In the genomic region with DNA sequence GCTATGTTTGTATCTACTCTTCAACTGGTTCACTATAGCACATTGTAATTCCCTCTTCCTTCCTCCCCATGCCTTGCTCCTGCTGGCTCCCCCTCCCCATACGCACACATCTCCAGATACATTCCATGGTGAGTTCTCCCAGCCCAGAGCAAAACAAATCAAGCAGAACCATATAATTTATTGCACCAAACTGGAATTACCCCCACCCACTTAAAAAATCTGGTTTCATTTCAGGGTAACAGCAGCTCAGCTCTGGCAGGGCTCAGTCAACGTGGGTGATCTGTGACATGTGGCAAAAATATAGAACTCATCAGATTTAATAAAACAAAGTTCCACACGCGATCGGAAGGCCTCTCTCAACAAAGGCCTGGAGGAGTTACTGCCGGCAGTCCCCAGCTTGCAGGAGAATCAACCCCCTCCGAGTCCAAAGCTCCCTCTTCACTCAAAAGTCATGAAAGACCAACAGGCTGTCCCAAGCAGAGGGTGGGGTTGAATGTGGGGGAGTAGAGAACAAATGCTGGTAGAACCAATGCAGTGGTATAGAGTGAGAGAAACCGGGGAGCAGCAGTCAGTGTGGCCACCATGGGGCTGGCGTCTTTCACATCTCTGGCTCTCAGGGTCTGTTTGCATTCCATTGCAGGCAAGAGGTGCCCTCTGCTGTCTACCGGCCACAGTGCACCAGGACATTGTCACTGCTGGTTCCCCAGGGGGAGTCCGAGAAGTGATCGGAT, we compare ENCODE assay signal across 1 cellular context.
TF ChIP-seq lines count a peak whose summit lies in the region.

No MANE protein-coding gene starts in this region.

TF ChIP-seq in HEK293, 187 proteins besides CTCF, POLR2A, EP300 and RAD21 (continued from another document and continues in another):
- TF ChIP-seq INSM2 (tag by site-specific recombination; IDR thresholded peaks at IDR 0.05): no peak
- no peak for TF ChIP-seq TCF7L2 (IDR thresholded peaks at IDR 0.05; ENCODE audit: borderline replicate concordance, low read depth, low read length)
- TF ChIP-seq MZF1 (tag by site-specific recombination; IDR thresholded peaks at IDR 0.05; ENCODE audit: borderline replicate concordance): peak; percentile 34; the same call in 1 of the 2 replicates
- peak; percentile 47; the same call in 1 of the 2 replicates for TF ChIP-seq ZNF561 (tag by site-specific recombination; IDR thresholded peaks at IDR 0.05; ENCODE audit: borderline replicate concordance)
- no peak for TF ChIP-seq ZSCAN18 (tag by site-specific recombination; IDR thresholded peaks at IDR 0.05)
- no peak for TF ChIP-seq ZNF473 (tag by site-specific recombination; IDR thresholded peaks at IDR 0.05)
- no peak for TF ChIP-seq ZNF121 (tag by site-specific recombination; IDR thresholded peaks at IDR 0.05)
- no peak for TF ChIP-seq ZNF324 (tag by site-specific recombination; IDR thresholded peaks at IDR 0.05)
- no peak for TF ChIP-seq ZNF521 (tag by site-specific recombination; IDR thresholded peaks at IDR 0.05)
- no peak for TF ChIP-seq ZNF350 (tag by site-specific recombination; IDR thresholded peaks at IDR 0.05)
- TF ChIP-seq, protein P1, sequence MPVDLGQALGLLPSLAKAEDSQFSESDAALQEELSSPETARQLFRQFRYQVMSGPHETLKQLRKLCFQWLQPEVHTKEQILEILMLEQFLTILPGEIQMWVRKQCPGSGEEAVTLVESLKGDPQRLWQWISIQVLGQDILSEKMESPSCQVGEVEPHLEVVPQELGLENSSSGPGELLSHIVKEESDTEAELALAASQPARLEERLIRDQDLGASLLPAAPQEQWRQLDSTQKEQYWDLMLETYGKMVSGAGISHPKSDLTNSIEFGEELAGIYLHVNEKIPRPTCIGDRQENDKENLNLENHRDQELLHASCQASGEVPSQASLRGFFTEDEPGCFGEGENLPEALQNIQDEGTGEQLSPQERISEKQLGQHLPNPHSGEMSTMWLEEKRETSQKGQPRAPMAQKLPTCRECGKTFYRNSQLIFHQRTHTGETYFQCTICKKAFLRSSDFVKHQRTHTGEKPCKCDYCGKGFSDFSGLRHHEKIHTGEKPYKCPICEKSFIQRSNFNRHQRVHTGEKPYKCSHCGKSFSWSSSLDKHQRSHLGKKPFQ (tag by site-specific recombination; IDR thresholded peaks at IDR 0.05): no peak
- peak; percentile 69 for TF ChIP-seq ZBTB20 (tag by site-specific recombination; IDR thresholded peaks at IDR 0.05)
- peak; percentile 77 for TF ChIP-seq ZNF623 (tag by site-specific recombination; IDR thresholded peaks at IDR 0.05)
- no peak for TF ChIP-seq ZNF146 (tag by site-specific recombination; IDR thresholded peaks at IDR 0.05)
- 0 out of 2 replicates have a peak, but pooled peaks have one; percentile 6 for TF ChIP-seq PATZ1 (tag by site-specific recombination; IDR thresholded peaks at IDR 0.05)
- TF ChIP-seq REPIN1 (tag by site-specific recombination; IDR thresholded peaks at IDR 0.05; ENCODE audit: low read depth): peak; percentile 33; the same call in 1 of the 2 replicates
- no peak for TF ChIP-seq OSR2 (tag by site-specific recombination; IDR thresholded peaks at IDR 0.05)
- no peak for TF ChIP-seq ZNF449 (tag by site-specific recombination; IDR thresholded peaks at IDR 0.05)
- TF ChIP-seq TRIM28 (IDR thresholded peaks at IDR 0.05; ENCODE audit: borderline replicate concordance, low read length): peak; percentile 87
- no peak for TF ChIP-seq OVOL3 (tag by site-specific recombination; IDR thresholded peaks at IDR 0.05)
- TF ChIP-seq, protein P2, sequence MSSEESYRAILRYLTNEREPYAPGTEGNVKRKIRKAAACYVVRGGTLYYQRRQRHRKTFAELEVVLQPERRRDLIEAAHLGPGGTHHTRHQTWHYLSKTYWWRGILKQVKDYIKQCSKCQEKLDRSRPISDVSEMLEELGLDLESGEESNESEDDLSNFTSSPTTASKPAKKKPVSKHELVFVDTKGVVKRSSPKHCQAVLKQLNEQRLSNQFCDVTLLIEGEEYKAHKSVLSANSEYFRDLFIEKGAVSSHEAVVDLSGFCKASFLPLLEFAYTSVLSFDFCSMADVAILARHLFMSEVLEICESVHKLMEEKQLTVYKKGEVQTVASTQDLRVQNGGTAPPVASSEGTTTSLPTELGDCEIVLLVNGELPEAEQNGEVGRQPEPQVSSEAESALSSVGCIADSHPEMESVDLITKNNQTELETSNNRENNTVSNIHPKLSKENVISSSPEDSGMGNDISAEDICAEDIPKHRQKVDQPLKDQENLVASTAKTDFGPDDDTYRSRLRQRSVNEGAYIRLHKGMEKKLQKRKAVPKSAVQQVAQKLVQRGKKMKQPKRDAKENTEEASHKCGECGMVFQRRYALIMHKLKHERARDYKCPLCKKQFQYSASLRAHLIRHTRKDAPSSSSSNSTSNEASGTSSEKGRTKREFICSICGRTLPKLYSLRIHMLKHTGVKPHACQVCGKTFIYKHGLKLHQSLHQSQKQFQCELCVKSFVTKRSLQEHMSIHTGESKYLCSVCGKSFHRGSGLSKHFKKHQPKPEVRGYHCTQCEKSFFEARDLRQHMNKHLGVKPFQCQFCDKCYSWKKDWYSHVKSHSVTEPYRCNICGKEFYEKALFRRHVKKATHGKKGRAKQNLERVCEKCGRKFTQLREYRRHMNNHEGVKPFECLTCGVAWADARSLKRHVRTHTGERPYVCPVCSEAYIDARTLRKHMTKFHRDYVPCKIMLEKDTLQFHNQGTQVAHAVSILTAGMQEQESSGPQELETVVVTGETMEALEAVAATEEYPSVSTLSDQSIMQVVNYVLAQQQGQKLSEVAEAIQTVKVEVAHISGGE (tag by site-specific recombination; conservative IDR thresholded peaks at IDR 0.05; ENCODE audit: low read depth): no peak; the same call in 1 of the 2 replicates
- TF ChIP-seq ZFP3 (tag by site-specific recombination; IDR thresholded peaks at IDR 0.05; ENCODE audit: low read depth): no peak
- TF ChIP-seq ZNF830 (tag by site-specific recombination; IDR thresholded peaks at IDR 0.05; ENCODE audit: low read depth): no peak
- no peak for TF ChIP-seq ZBTB7A (tag by site-specific recombination; IDR thresholded peaks at IDR 0.05; ENCODE audit: low read depth)
- peak; percentile 72 for TF ChIP-seq ZNF2 (tag by site-specific recombination; IDR thresholded peaks at IDR 0.05)
- TF ChIP-seq ZNF221 (tag by site-specific recombination; IDR thresholded peaks at IDR 0.05; ENCODE audit: borderline replicate concordance): no peak
- TF ChIP-seq ZNF433 (tag by site-specific recombination; IDR thresholded peaks at IDR 0.05; ENCODE audit: low read depth): no peak
- TF ChIP-seq ZNF501 (tag by site-specific recombination; IDR thresholded peaks at IDR 0.05): no peak; the same call in 1 of the 2 replicates
- TF ChIP-seq ZNF837 (tag by site-specific recombination; IDR thresholded peaks at IDR 0.05): no peak
- TF ChIP-seq KLF17 (tag by site-specific recombination; IDR thresholded peaks at IDR 0.05): no peak
- no peak for TF ChIP-seq ZNF362 (tag by site-specific recombination; IDR thresholded peaks at IDR 0.05)
- TF ChIP-seq, protein P3, sequence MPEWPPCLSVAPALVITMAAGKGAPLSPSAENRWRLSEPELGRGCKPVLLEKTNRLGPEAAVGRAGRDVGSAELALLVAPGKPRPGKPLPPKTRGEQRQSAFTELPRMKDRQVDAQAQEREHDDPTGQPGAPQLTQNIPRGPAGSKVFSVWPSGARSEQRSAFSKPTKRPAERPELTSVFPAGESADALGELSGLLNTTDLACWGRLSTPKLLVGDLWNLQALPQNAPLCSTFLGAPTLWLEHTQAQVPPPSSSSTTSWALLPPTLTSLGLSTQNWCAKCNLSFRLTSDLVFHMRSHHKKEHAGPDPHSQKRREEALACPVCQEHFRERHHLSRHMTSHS (tag by site-specific recombination; IDR thresholded peaks at IDR 0.05): no peak
- no peak for TF ChIP-seq ZNF48 (tag by site-specific recombination; IDR thresholded peaks at IDR 0.05)
- TF ChIP-seq ZNF513 (tag by site-specific recombination; IDR thresholded peaks at IDR 0.05): no peak
- no peak for TF ChIP-seq ZNF621 (tag by site-specific recombination; IDR thresholded peaks at IDR 0.05)
- TF ChIP-seq ZNF354C (tag by site-specific recombination; IDR thresholded peaks at IDR 0.05; ENCODE audit: borderline replicate concordance, low read depth): no peak
- no peak for TF ChIP-seq YY2 (tag by site-specific recombination; IDR thresholded peaks at IDR 0.05)
- TF ChIP-seq AEBP2 (tag by site-specific recombination; IDR thresholded peaks at IDR 0.05; ENCODE audit: borderline replicate concordance): no peak
- TF ChIP-seq ZNF660 (tag by site-specific recombination; IDR thresholded peaks at IDR 0.05): peak; percentile 85
